ENCODE assay signal across 3 cellular contexts in the genomic region with DNA sequence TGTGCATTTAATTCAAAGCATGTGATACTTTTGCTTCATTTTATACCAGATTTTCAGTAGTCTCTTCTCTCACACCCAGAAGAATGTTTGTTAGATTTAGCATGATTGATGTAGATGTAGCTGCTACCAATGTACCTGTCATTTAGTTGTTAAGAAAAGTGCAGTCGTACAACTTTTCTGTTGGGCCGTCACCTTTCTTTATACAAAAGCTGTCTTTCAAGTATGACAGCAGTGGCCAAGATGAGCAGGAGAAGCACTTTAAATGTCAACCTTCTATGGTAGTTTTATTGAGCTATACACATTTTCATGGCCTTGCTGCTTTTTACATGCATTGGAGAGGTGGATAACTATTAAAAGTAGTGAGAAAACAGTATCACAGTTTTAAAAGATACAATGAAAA.
"Had no signal": no experiment of that assay in that cellular context is flagged by ENCODE, and none has a peak within 500 bp of the region (broad histone marks: within the 10 kb centered on the region; RNA-seq: fewer than 3 reads in every experiment).

No MANE protein-coding gene starts in this region.

- H3K4me3 ChIP-seq: GM12878 had no signal

- DNase-seq: GDM1, GF-D8 had no signal
